ENCODE assay signal across 2 cellular contexts in the genomic region with DNA sequence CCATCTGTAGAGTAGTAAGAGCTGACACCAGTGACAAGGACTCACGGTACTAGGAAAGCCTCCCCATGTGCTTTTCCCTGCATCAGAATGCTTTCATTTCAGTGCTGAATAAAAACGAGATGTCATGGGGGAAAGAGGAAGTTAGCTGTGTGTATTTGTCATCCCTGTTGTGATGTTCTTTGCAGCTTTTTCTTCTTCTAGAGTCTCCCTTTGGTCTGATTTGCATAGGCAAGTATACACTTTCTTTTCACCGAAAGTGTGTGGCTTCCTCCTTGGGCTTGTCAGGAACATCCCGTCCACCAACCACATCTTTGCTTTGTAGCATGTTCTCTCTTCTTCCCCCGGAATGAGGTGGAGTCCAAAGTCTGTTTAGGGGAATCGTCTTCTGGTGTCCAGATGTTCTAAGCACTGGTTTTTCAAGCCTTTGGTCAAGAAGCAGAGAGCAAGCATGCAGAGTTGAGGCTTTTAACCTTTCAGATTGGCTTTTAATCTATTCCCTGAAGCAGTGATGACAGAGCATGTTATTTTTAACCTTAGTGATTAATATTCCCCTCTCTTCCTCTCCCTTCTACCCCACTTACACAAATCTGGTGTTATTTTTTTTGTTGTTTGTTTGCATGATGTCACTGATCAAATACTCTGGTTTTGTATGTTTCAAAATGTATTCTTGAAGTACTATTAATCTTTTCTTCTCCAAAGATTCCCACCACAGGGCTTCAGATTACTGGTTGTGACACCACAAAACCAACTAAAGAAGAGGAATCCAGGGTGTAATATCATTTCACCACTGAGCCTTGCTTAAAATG.
TF ChIP-seq lines count a peak whose summit lies in the region.

No MANE protein-coding gene starts in this region.

TF ChIP-seq in GM23338, 12 proteins besides CTCF, POLR2A, EP300 and RAD21 (continued from another document):
- TF ChIP-seq, protein P1, sequence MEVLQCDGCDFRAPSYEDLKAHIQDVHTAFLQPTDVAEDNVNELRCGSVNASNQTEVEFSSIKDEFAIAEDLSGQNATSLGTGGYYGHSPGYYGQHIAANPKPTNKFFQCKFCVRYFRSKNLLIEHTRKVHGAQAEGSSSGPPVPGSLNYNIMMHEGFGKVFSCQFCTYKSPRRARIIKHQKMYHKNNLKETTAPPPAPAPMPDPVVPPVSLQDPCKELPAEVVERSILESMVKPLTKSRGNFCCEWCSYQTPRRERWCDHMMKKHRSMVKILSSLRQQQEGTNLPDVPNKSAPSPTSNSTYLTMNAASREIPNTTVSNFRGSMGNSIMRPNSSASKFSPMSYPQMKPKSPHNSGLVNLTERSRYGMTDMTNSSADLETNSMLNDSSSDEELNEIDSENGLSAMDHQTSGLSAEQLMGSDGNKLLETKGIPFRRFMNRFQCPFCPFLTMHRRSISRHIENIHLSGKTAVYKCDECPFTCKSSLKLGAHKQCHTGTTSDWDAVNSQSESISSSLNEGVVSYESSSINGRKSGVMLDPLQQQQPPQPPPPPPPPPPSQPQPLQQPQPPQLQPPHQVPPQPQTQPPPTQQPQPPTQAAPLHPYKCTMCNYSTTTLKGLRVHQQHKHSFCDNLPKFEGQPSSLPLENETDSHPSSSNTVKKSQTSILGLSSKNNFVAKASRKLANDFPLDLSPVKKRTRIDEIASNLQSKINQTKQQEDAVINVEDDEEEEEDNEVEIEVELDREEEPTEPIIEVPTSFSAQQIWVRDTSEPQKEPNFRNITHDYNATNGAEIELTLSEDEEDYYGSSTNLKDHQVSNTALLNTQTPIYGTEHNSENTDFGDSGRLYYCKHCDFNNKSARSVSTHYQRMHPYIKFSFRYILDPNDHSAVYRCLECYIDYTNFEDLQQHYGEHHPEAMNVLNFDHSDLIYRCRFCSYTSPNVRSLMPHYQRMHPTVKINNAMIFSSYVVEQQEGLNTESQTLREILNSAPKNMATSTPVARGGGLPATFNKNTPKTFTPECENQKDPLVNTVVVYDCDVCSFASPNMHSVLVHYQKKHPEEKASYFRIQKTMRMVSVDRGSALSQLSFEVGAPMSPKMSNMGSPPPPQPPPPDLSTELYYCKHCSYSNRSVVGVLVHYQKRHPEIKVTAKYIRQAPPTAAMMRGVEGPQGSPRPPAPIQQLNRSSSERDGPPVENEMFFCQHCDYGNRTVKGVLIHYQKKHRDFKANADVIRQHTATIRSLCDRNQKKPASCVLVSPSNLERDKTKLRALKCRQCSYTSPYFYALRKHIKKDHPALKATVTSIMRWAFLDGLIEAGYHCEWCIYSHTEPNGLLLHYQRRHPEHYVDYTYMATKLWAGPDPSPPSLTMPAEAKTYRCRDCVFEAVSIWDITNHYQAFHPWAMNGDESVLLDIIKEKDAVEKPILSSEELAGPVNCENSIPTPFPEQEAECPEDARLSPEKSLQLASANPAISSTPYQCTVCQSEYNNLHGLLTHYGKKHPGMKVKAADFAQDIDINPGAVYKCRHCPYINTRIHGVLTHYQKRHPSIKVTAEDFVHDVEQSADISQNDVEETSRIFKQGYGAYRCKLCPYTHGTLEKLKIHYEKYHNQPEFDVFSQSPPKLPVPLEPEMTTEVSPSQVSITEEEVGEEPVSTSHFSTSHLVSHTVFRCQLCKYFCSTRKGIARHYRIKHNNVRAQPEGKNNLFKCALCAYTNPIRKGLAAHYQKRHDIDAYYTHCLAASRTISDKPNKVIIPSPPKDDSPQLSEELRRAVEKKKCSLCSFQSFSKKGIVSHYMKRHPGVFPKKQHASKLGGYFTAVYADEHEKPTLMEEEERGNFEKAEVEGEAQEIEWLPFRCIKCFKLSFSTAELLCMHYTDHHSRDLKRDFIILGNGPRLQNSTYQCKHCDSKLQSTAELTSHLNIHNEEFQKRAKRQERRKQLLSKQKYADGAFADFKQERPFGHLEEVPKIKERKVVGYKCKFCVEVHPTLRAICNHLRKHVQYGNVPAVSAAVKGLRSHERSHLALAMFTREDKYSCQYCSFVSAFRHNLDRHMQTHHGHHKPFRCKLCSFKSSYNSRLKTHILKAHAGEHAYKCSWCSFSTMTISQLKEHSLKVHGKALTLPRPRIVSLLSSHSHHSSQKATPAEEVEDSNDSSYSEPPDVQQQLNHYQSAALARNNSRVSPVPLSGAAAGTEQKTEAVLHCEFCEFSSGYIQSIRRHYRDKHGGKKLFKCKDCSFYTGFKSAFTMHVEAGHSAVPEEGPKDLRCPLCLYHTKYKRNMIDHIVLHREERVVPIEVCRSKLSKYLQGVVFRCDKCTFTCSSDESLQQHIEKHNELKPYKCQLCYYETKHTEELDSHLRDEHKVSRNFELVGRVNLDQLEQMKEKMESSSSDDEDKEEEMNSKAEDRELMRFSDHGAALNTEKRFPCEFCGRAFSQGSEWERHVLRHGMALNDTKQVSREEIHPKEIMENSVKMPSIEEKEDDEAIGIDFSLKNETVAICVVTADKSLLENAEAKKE (CRISPR knock-in tag; IDR thresholded peaks at IDR 0.05): no peak

TF ChIP-seq in K562, 482 proteins besides CTCF, POLR2A, EP300 and RAD21 (continued from another document and continues in another):
- TF ChIP-seq, protein P2, sequence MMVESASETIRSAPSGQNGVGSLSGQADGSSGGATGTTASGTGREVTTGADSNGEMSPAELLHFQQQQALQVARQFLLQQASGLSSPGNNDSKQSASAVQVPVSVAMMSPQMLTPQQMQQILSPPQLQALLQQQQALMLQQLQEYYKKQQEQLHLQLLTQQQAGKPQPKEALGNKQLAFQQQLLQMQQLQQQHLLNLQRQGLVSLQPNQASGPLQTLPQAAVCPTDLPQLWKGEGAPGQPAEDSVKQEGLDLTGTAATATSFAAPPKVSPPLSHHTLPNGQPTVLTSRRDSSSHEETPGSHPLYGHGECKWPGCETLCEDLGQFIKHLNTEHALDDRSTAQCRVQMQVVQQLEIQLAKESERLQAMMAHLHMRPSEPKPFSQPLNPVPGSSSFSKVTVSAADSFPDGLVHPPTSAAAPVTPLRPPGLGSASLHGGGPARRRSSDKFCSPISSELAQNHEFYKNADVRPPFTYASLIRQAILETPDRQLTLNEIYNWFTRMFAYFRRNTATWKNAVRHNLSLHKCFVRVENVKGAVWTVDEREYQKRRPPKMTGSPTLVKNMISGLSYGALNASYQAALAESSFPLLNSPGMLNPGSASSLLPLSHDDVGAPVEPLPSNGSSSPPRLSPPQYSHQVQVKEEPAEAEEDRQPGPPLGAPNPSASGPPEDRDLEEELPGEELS (CRISPR knock-in tag; IDR thresholded peaks at IDR 0.05; ENCODE audit: borderline replicate concordance): no peak
- TF ChIP-seq ZNF134 (CRISPR knock-in tag; conservative IDR thresholded peaks at IDR 0.05) (no peak), SMC3 (conservative IDR thresholded peaks at IDR 0.05; ENCODE audit: insufficient read depth, low read depth, low read length) (no peak), MEF2D (tag; conservative IDR thresholded peaks at IDR 0.05; ENCODE audit: low read depth) (0 out of 2 replicates have a peak, but pooled peaks have one; percentile 54), CBX5 (IDR thresholded peaks at IDR 0.05; ENCODE audit: borderline replicate concordance, low read depth) (no peak), CBFA2T3 (IDR thresholded peaks at IDR 0.05) (peak; percentile 29; the same call in 1 of the 2 replicates), MEIS2 (IDR thresholded peaks at IDR 0.05; ENCODE audit: partially characterized antibody) (peak; percentile 40), NFE2 (IDR thresholded peaks at IDR 0.05; ENCODE audit: low read depth) (peak; percentile 25; the same call in 1 of the 2 replicates), EP400 (IDR thresholded peaks at IDR 0.05) (peak; percentile 39), POLR2G (IDR thresholded peaks at IDR 0.05; ENCODE audit: low read depth, low read length) (0 out of 2 replicates have a peak, but pooled peaks have one; percentile 21), FOXK2 (conservative IDR thresholded peaks at IDR 0.05 in 1 of 2, IDR thresholded peaks at IDR 0.05 in 1 of 2; ENCODE audit: low read depth in 2 of 2) (peak in 1 of 2 experiments; percentile 61; a peak in 1 of 4 replicates), GABPB2 (CRISPR knock-in tag; conservative IDR thresholded peaks at IDR 0.05) (no peak), YY1 (IDR thresholded peaks at IDR 0.05; ENCODE audit: borderline replicate concordance in 1 of 3, control insufficient read depth in 1 of 3, extremely low read depth in 1 of 3, insufficient read depth in 3 of 3, insufficient read length in 1 of 3, insufficient replicate concordance in 2 of 3, low read depth in 1 of 3, low read length in 2 of 3) (peak in 1 of 3 experiments; percentile 37), JUND (IDR thresholded peaks at IDR 0.05; ENCODE audit: borderline replicate concordance, low read depth, low read length) (0 out of 2 replicates have a peak, but pooled peaks have one; percentile 5), JUND (tag; IDR thresholded peaks at IDR 0.05; ENCODE audit: borderline replicate concordance, low read depth, low read length) (peak; percentile 37; the same call in 1 of the 3 replicates), HMG20A (CRISPR knock-in tag; conservative IDR thresholded peaks at IDR 0.05) (no peak), KDM1A (IDR thresholded peaks at IDR 0.05) (peak; percentile 67 to 72), ATF7 (IDR thresholded peaks at IDR 0.05) (peak; percentile 29; the same call in 1 of the 2 replicates)
- TF ChIP-seq, protein P3, sequence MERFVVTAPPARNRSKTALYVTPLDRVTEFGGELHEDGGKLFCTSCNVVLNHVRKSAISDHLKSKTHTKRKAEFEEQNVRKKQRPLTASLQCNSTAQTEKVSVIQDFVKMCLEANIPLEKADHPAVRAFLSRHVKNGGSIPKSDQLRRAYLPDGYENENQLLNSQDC (CRISPR knock-in tag; IDR thresholded peaks at IDR 0.05): no peak
- TF ChIP-seq, protein P4, sequence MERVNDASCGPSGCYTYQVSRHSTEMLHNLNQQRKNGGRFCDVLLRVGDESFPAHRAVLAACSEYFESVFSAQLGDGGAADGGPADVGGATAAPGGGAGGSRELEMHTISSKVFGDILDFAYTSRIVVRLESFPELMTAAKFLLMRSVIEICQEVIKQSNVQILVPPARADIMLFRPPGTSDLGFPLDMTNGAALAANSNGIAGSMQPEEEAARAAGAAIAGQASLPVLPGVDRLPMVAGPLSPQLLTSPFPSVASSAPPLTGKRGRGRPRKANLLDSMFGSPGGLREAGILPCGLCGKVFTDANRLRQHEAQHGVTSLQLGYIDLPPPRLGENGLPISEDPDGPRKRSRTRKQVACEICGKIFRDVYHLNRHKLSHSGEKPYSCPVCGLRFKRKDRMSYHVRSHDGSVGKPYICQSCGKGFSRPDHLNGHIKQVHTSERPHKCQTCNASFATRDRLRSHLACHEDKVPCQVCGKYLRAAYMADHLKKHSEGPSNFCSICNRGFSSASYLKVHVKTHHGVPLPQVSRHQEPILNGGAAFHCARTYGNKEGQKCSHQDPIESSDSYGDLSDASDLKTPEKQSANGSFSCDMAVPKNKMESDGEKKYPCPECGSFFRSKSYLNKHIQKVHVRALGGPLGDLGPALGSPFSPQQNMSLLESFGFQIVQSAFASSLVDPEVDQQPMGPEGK (CRISPR knock-in tag; IDR thresholded peaks at IDR 0.05; ENCODE audit: borderline replicate concordance): no peak
- TF ChIP-seq, protein P5, sequence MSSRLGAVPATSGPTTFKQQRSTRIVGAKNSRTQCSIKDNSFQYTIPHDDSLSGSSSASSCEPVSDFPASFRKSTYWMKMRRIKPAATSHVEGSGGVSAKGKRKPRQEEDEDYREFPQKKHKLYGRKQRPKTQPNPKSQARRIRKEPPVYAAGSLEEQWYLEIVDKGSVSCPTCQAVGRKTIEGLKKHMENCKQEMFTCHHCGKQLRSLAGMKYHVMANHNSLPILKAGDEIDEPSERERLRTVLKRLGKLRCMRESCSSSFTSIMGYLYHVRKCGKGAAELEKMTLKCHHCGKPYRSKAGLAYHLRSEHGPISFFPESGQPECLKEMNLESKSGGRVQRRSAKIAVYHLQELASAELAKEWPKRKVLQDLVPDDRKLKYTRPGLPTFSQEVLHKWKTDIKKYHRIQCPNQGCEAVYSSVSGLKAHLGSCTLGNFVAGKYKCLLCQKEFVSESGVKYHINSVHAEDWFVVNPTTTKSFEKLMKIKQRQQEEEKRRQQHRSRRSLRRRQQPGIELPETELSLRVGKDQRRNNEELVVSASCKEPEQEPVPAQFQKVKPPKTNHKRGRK (tag; IDR thresholded peaks at IDR 0.05): peak; percentile 77
